In genomic region chr19:3370728-3371591, GRCh38 we compare ENCODE assay signal across 11 cellular contexts. TPM values are rescaled to one million over a fixed set of nuclear protein-coding genes. Genes with fewer than 3 reads are reported as not detected.
DNase-seq lines count a peak whose midpoint lies in the region; ATAC-seq and TF ChIP-seq lines count a peak whose summit lies in the region.
"Had no signal": no experiment of that assay in that cellular context is flagged by ENCODE, and none has a peak within 500 bp of the region (broad histone marks: within the 10 kb centered on the region; RNA-seq: fewer than 3 reads in every experiment).

No MANE protein-coding gene starts in this region.

- no peak overlapping the region for H3K4me3 ChIP-seq in CD8-positive, alpha-beta T cell (ENCODE audit: low read depth, low read length)
- H3K4me3 ChIP-seq in iPS-18c (ENCODE audit: insufficient read depth, low read depth, low read length) (peak overlapping the region; percentile 22; the same call in 1 of the 2 replicates), skeletal muscle satellite cell (ENCODE audit: low read length) (peak overlapping the region; percentile 77)

- ATAC-seq in CD8-positive, alpha-beta T cell: no peak
- no peak for ATAC-seq in activated T-helper 17 cell treated with anti-CD3 and anti-CD28 coated beads, Interleukin-2, amount 50 U/mL, for 72 hours (replicated peaks)
- no peak for ATAC-seq in GM21619 (IDR thresholded peaks at IDR 0.05; ENCODE audit: unreplicated experiment)

- DNase-seq in CD8-positive, alpha-beta T cell: no peak
- DNase-seq in NCI-H510A (lab: John Stamatoyannopoulos, UW) (no peak), immature natural killer cell (no peak)
- DNase-seq in activated naive CD4-positive, alpha-beta T cell treated with Interleukin-2 at 50 U/mL for 16 hours: no peak

- POLR2A ChIA-PET in CD8-positive, alpha-beta T cell (lab: Charles Lee): no interaction called here

- H3K9me3 Mint-ChIP-seq in CD8-positive, alpha-beta T cell: no peaks in the 10 kb centered on the region
- H3K9me3 Mint-ChIP-seq in activated T-helper 17 cell treated with anti-CD3 and anti-CD28 coated beads, Interleukin-2, amount 50 U/mL, for 72 hours: no peaks in the 10 kb centered on the region
- H3K9me3 Mint-ChIP-seq in immature natural killer cell: no peaks in the 10 kb centered on the region

- H3K4me2 ChIP-seq in skeletal muscle satellite cell (ENCODE audit: low read length): peak overlapping the region; percentile 99
- H3K4me2 ChIP-seq: KMS-11 had no signal

- H3K27me3 ChIP-seq in CD8-positive, alpha-beta T cell (ENCODE audit: insufficient read depth, low read length): no peaks in the 10 kb centered on the region
- H3K27me3 ChIP-seq in skeletal muscle satellite cell (ENCODE audit: control insufficient read depth, insufficient read depth, low read length): no peaks in the 10 kb centered on the region

- H3K9ac ChIP-seq in skeletal muscle satellite cell (ENCODE audit: low read depth, low read length): peak overlapping the region; percentile 76
- H3K9ac ChIP-seq: KMS-11 had no signal

- H3K27ac ChIP-seq in CD8-positive, alpha-beta T cell (ENCODE audit: low read depth, low read length): no peak overlapping the region
- H3K27ac ChIP-seq: KMS-11, VCaP had no signal

- no peak for TF ChIP-seq CTCF in CD8-positive, alpha-beta T cell (IDR thresholded peaks at IDR 0.05)

- H3K9me3 ChIP-seq in CD8-positive, alpha-beta T cell (ENCODE audit: low read length): no peaks in the 10 kb centered on the region
- H3K9me3 ChIP-seq in iPS-18c (ENCODE audit: control insufficient read depth, insufficient read depth, low read length) (no peaks in the 10 kb centered on the region), skeletal muscle satellite cell (replicated peaks; ENCODE audit: low read length) (no peaks in the 10 kb centered on the region)

- no peaks in the 10 kb centered on the region for H3K27me3 Mint-ChIP-seq in CD8-positive, alpha-beta T cell (ENCODE audit: low read depth)
- H3K27me3 Mint-ChIP-seq in activated T-helper 17 cell treated with anti-CD3 and anti-CD28 coated beads, Interleukin-2, amount 50 U/mL, for 72 hours: no peaks in the 10 kb centered on the region
- H3K27me3 Mint-ChIP-seq in immature natural killer cell (ENCODE audit: low read depth in 3 of 3): peaks cover 0 to 7% (median 4%) of the 10 kb centered on the region in 3 donors
- H3K27me3 Mint-ChIP-seq: activated naive CD8-positive, alpha-beta T cell had no signal

- intact Hi-C loops in CD8-positive, alpha-beta T cell (cut with DNase I, micrococcal nuclease): no loop called here

- no peaks in the 10 kb centered on the region for H3K36me3 Mint-ChIP-seq in CD8-positive, alpha-beta T cell
- no peaks in the 10 kb centered on the region for H3K36me3 Mint-ChIP-seq in activated T-helper 17 cell treated with anti-CD3 and anti-CD28 coated beads, Interleukin-2, amount 50 U/mL, for 72 hours (ENCODE audit: low read depth)
- peaks cover 0 to 5% (median 0%) of the 10 kb centered on the region in 3 donors for H3K36me3 Mint-ChIP-seq in immature natural killer cell
- H3K36me3 Mint-ChIP-seq: activated naive CD8-positive, alpha-beta T cell had no signal

- peaks cover 33% of the 10 kb centered on the region for H3K4me1 Mint-ChIP-seq in CD8-positive, alpha-beta T cell (ENCODE audit: low read depth)
- peaks cover 23% of the 10 kb centered on the region for H3K4me1 Mint-ChIP-seq in activated T-helper 17 cell treated with anti-CD3 and anti-CD28 coated beads, Interleukin-2, amount 50 U/mL, for 72 hours
- H3K4me1 Mint-ChIP-seq in immature natural killer cell: peaks cover 8 to 17% of the 10 kb centered on the region in 2 donors

- H3K36me3 ChIP-seq in CD8-positive, alpha-beta T cell (ENCODE audit: insufficient read depth, low read length): no peaks in the 10 kb centered on the region
- H3K36me3 ChIP-seq in skeletal muscle satellite cell (ENCODE audit: insufficient read depth, low read length): no peaks in the 10 kb centered on the region

- CTCF ChIA-PET in CD8-positive, alpha-beta T cell (lab: Charles Lee): no interaction called here

- peaks cover 14% of the 10 kb centered on the region for H3K4me1 ChIP-seq in CD8-positive, alpha-beta T cell (ENCODE audit: insufficient read depth, low read length)
- peaks cover 54% of the 10 kb centered on the region for H3K4me1 ChIP-seq in skeletal muscle satellite cell (ENCODE audit: control insufficient read depth, insufficient read depth, low read length)

- H3K27ac Mint-ChIP-seq in CD8-positive, alpha-beta T cell: peak overlapping the region; percentile 55
- H3K27ac Mint-ChIP-seq in activated T-helper 17 cell treated with anti-CD3 and anti-CD28 coated beads, Interleukin-2, amount 50 U/mL, for 72 hours: peak overlapping the region; percentile 52
- H3K27ac Mint-ChIP-seq in immature natural killer cell: no peak overlapping the region
- H3K27ac Mint-ChIP-seq: activated naive CD8-positive, alpha-beta T cell had no signal

- no peak overlapping the region for H3K4me3 Mint-ChIP-seq in CD8-positive, alpha-beta T cell
- H3K4me3 Mint-ChIP-seq in activated T-helper 17 cell treated with anti-CD3 and anti-CD28 coated beads, Interleukin-2, amount 50 U/mL, for 72 hours: peak overlapping the region; percentile 61
- H3K4me3 Mint-ChIP-seq in immature natural killer cell: no peak overlapping the region
- H3K4me3 Mint-ChIP-seq: activated naive CD8-positive, alpha-beta T cell had no signal

RNA-seq across cellular contexts. Expression of gene NFIC, which starts 4.6 kb away (rescaled TPM):
- 10 to 100 TPM; 16.5 to 17.5 TPM for total RNA-seq in CD8-positive, alpha-beta T cell
- 10 to 100 TPM; 16.7 to 18.1 TPM for total RNA-seq in activated T-helper 17 cell treated with anti-CD3 and anti-CD28 coated beads, Interleukin-2, amount 50 U/mL, for 72 hours
- 72.1 and 73.3 TPM in 2 replicates for total RNA-seq in skeletal muscle satellite cell (2012; rRNA removed)
- polyA plus RNA-seq in immature natural killer cell: 10 to 100 TPM in 1 of 3 donors, 1 to 10 TPM in 1, not detected in 1; 2.8 to 13.3 TPM

Comparison
In these comparisons a context has a peak if more than half of its experiments do, and no peak if none do; other contexts are left out.
1. H3K27ac Mint-ChIP-seq: peak in CD8-positive, alpha-beta T cell (single experiment) and activated T-helper 17 cell treated with anti-CD3 and anti-CD28 coated beads, Interleukin-2, amount 50 U/mL, for 72 hours (single experiment); none in immature natural killer cell (0 of 6).